ENCODE assay signal across 10 cellular contexts in genomic region chr10:126129026-126129425, GRCh38.
"Had no signal": no experiment of that assay in that cellular context is flagged by ENCODE, and none has a peak within 500 bp of the region (broad histone marks: within the 10 kb centered on the region; RNA-seq: fewer than 3 reads in every experiment).

No MANE protein-coding gene starts in this region.

- H3K9me3 Mint-ChIP-seq: HFFc6 had no signal

- H3K27ac ChIP-seq: HL-60, KMS-11 had no signal

- H3K9me3 ChIP-seq: HAP-1 had no signal

- H3K4me3 ChIP-seq: GM23338, HAP-1 had no signal

- H2AFZ ChIP-seq: GM23338 had no signal

- DNase-seq: H7, HFFc6, IMR-90, KBM-7 had no signal

- H3K4me3 Mint-ChIP-seq: GM23338, HFFc6 had no signal

- FAIRE-seq: HTR-8/SVneo had no signal

- H3K9ac ChIP-seq: KMS-11 had no signal

- H3K27ac Mint-ChIP-seq: GM23338, HFFc6 had no signal

- ATAC-seq: GM23338, HCT116 had no signal

- H3K4me2 ChIP-seq: GM23338, KMS-11 had no signal

- H3K36me3 ChIP-seq: HAP-1 had no signal
